In the genomic region with DNA sequence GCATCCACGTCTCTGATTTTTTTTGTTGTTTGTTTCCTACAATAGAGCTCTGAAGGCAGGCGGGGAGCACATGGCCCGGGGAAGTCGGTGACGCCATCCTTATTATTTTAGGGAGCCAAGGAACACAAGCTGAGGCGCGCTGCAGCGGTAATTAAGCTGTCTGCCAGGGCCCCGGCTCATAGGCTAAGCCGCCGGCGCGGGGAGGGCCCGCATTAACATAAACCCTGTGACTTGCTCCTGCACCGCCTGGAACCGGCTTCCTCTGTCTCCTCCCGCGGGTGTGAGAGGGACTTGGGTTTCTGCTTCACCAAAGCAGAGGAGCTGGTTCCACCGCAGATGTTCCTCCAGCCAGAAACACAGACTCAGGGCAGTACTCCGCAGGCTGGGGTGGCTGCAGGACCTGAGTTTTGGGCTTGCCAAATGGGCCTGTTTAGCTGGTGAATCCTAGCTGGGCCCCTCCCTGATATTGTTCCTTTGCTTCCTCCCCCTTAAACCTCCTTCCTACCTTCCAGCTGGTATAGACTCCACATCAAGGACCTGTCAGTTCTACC, we compare ENCODE assay signal across 9 cellular contexts. TPM values are rescaled to one million over a fixed set of nuclear protein-coding genes. Genes with fewer than 3 reads are reported as not detected.
DNase-seq lines count a peak whose midpoint lies in the region; ATAC-seq and TF ChIP-seq lines count a peak whose summit lies in the region.
"Had no signal": no experiment of that assay in that cellular context is flagged by ENCODE, and none has a peak within 500 bp of the region (broad histone marks: within the 10 kb centered on the region; RNA-seq: fewer than 3 reads in every experiment).

No MANE protein-coding gene starts in this region.

- no peaks in the 10 kb centered on the region for H3K9me3 ChIP-seq in mammary epithelial cell (replicated peaks; ENCODE audit: insufficient read depth, low read length)
- H3K9me3 ChIP-seq in iPS-20b (ENCODE audit: insufficient read depth, low read depth, low read length) = no peaks in the 10 kb centered on the region
- H3K9me3 ChIP-seq in sigmoid colon = no peaks in the 10 kb centered on the region

- DNase-seq in UCSD-AML1 (lab: John Stamatoyannopoulos, UW; ENCODE audit: unreplicated experiment) (peak; percentile 80), mammary epithelial cell (peak; percentile 97), sigmoid colon (peak; percentile 95), T1000 (lab: John Stamatoyannopoulos, UW) (no peak), Calu3 (no peak)

- no peak for TF ChIP-seq CTCF in mammary epithelial cell (conservative IDR thresholded peaks at IDR 0.05 in 1 of 2, IDR thresholded peaks at IDR 0.05 in 1 of 2; ENCODE audit: extremely low read depth in 1 of 2, insufficient read depth in 1 of 2, low read depth in 1 of 2, low read length in 2 of 2)
- TF ChIP-seq CTCF in sigmoid colon (IDR thresholded peaks at IDR 0.05) = no peak
- no peak for TF ChIP-seq CTCF in Calu3 (IDR thresholded peaks at IDR 0.05; ENCODE audit: unreplicated experiment)

- ATAC-seq in GM18502 (IDR thresholded peaks at IDR 0.05; ENCODE audit: poor library complexity, unreplicated experiment) (peak; percentile 54), HG03108 (IDR thresholded peaks at IDR 0.05; ENCODE audit: unreplicated experiment) (peak; percentile 41)

- CTCF ChIA-PET in mammary epithelial cell (lab: Charles Lee; ENCODE audit: low non-redundant PET) (interaction anchor here (0.6 kb wide), 1 partner anchor 81 kb away, joined by 3 read pairs; no protein-coding TSS in a partner anchor), Calu3 (lab: Charles Lee) (no interaction called here)

- BruUV-seq in mammary epithelial cell (replicated peaks; lab: Mats Ljungman, UMichigan) (no TSS peak), Calu3 (replicated peaks; lab: Mats Ljungman, UMichigan) (no TSS peak)

- 2% methylated on average over 14 of the region's 20 CpGs for WGBS in mammary epithelial cell (ENCODE audit: low coverage, missing lambda C conversion rate)
- 3 to 7% methylated on average over 20 of the region's 20 CpGs for WGBS in sigmoid colon, 2 donors

- in situ Hi-C loops in mammary epithelial cell (cut with MboI; ENCODE audit: low sequenced_read_pairs in 2 of 2) = no loop called here

- peak overlapping the region; percentile 65 for H3K4me2 ChIP-seq in mammary epithelial cell (ENCODE audit: insufficient read depth, low read depth, low read length)

- H3K27ac ChIP-seq in mammary epithelial cell (ENCODE audit: insufficient read depth, low read depth, low read length) (peak overlapping the region; percentile 80), iPS-20b (ENCODE audit: low read length) (no peak overlapping the region), sigmoid colon (peak overlapping the region; percentile 57 to 80 (median 64))
- H3K27ac ChIP-seq: SK-N-MC had no signal

- H3K27ac Mint-ChIP-seq in Calu3 (ENCODE audit: unreplicated experiment) = no peak overlapping the region

- dilution Hi-C loops in mammary epithelial cell (cut with HindIII; ENCODE audit: low sequenced_read_pairs) = no loop called here

- H3K27me3 ChIP-seq in mammary epithelial cell (ENCODE audit: insufficient read depth, low read length) (no peaks in the 10 kb centered on the region), iPS-20b (ENCODE audit: insufficient read depth, low read length) (no peaks in the 10 kb centered on the region), sigmoid colon (no peaks in the 10 kb centered on the region)

- peak overlapping the region in 1 of 3 experiments; percentile 20 for H3K4me3 ChIP-seq in mammary epithelial cell (replicated peaks in 1 of 3; ENCODE audit: insufficient read depth in 1 of 3, low read depth in 2 of 3, low read length in 3 of 3)
- peak overlapping the region; percentile 37 for H3K4me3 ChIP-seq in iPS-20b (ENCODE audit: low read length)
- peak overlapping the region in 2 of 4 donors; percentile 15 to 16 for H3K4me3 ChIP-seq in sigmoid colon
- H3K4me3 ChIP-seq: SK-N-MC had no signal

- peaks cover 97% of the 10 kb centered on the region for H3K79me2 ChIP-seq in mammary epithelial cell (ENCODE audit: insufficient read depth, low read length)

- H3K9me3 Mint-ChIP-seq in Calu3 (ENCODE audit: low read depth, unreplicated experiment) = no peaks in the 10 kb centered on the region

- H2AFZ ChIP-seq in mammary epithelial cell (ENCODE audit: low read depth, low read length) = peak overlapping the region; percentile 29

- no peak overlapping the region for H3K4me3 Mint-ChIP-seq in Calu3 (ENCODE audit: low read depth, unreplicated experiment)

- no peaks in the 10 kb centered on the region for H3K27me3 Mint-ChIP-seq in Calu3 (ENCODE audit: unreplicated experiment)

- peaks cover 62% of the 10 kb centered on the region for H3K4me1 Mint-ChIP-seq in Calu3 (ENCODE audit: low read depth, unreplicated experiment)

- H3K4me1 ChIP-seq in mammary epithelial cell (ENCODE audit: insufficient read depth, low read length) (peaks cover 31% of the 10 kb centered on the region), iPS-20b (ENCODE audit: insufficient read depth, low read length) (peaks cover 52% of the 10 kb centered on the region), sigmoid colon (peaks cover 0 to 73% (median 64%) of the 10 kb centered on the region in 4 donors)

- peaks cover 3% of the 10 kb centered on the region for H3K36me3 ChIP-seq in mammary epithelial cell (ENCODE audit: insufficient read depth, low read length)
- peaks cover 21% of the 10 kb centered on the region; the same call in 1 of the 2 replicates for H3K36me3 ChIP-seq in iPS-20b (ENCODE audit: insufficient read depth, low read depth, low read length)
- H3K36me3 ChIP-seq in sigmoid colon = no peaks in the 10 kb centered on the region

- peaks cover 11% of the 10 kb centered on the region for H3K36me3 Mint-ChIP-seq in Calu3 (ENCODE audit: insufficient read depth, unreplicated experiment)

- peak overlapping the region; percentile 60 for H3K9ac ChIP-seq in mammary epithelial cell (ENCODE audit: insufficient read depth, low read length)
- peak overlapping the region; percentile 78; the same call in 1 of the 2 replicates for H3K9ac ChIP-seq in iPS-20b (ENCODE audit: low read depth, low read length)

- TF ChIP-seq POLR2A in sigmoid colon (IDR thresholded peaks at IDR 0.05) = no peak

- no peaks in the 10 kb centered on the region for H4K20me1 ChIP-seq in mammary epithelial cell (ENCODE audit: insufficient read depth, low read length)

- TF ChIP-seq EP300 in sigmoid colon (IDR thresholded peaks at IDR 0.05) = peak in 1 of 4 donors; percentile 26

- intact Hi-C loops in mammary epithelial cell (cut with micrococcal nuclease) = loop anchor here (1.0 kb wide), 1 partner anchor 26 kb away; no protein-coding TSS in a partner anchor
- intact Hi-C loops in sigmoid colon (cut with DNase I) = loop anchor here (2.0 kb wide), 1 partner anchor 17 kb away; no protein-coding TSS in a partner anchor
- intact Hi-C loops in Calu3 (cut with micrococcal nuclease; ENCODE audit: unreplicated experiment) = no loop called here

RNA-seq across cellular contexts. Expression of a gene that starts 25.3 kb away (rescaled TPM):
- 100 to 1,000 TPM in 1 of 2 donors, 10 to 100 TPM in 1; 42.5 to 109 TPM for total RNA-seq in mammary epithelial cell
- polyA plus RNA-seq in mammary epithelial cell = 52.0 TPM
- polyA minus RNA-seq in mammary epithelial cell = 37.7 TPM
- total RNA-seq in sigmoid colon = 10 to 100 TPM; 37.6 to 71.2 (median 58.9) TPM
- polyA plus RNA-seq in sigmoid colon = 100 to 1,000 TPM in 1 of 3 donors, 10 to 100 TPM in 2; 67.3 to 152 (median 82.1) TPM
- 250 and 267 TPM in 2 replicates for total RNA-seq in Calu3 (2022)

Comparison
In these comparisons a context has a peak if more than half of its experiments do, and no peak if none do; other contexts are left out.
1. DNase-seq: peak in UCSD-AML1 (single experiment), mammary epithelial cell (single experiment) and sigmoid colon (single experiment); none in T1000 (single experiment) and Calu3 (single experiment).